3 cellular contexts compared by ENCODE assay signal in genomic region chr11:78711732-78712131, GRCh38.
TF ChIP-seq lines count a peak whose summit lies in the region.

No MANE protein-coding gene starts in this region.

TF ChIP-seq in A549, 52 proteins besides CTCF, POLR2A, EP300 and RAD21:
- TF ChIP-seq HOXA7 (CRISPR knock-in tag; IDR thresholded peaks at IDR 0.05) (no peak), MAFK (IDR thresholded peaks at IDR 0.05; ENCODE audit: partially characterized antibody) (peak; percentile 95)

TF ChIP-seq in IMR-90, 13 proteins besides CTCF, POLR2A, EP300 and RAD21:
- TF ChIP-seq FOS (IDR thresholded peaks at IDR 0.05; ENCODE audit: low read depth, low read length), result no peak
- TF ChIP-seq CEBPB (IDR thresholded peaks at IDR 0.05; ENCODE audit: low read depth, low read length), result no peak
- no peak for TF ChIP-seq CHD1 (IDR thresholded peaks at IDR 0.05; ENCODE audit: low read depth, low read length)
- TF ChIP-seq USF2 (IDR thresholded peaks at IDR 0.05; ENCODE audit: low read depth, low read length), result no peak
- TF ChIP-seq MXI1 (IDR thresholded peaks at IDR 0.05; ENCODE audit: borderline replicate concordance, low read depth, low read length), result no peak
- TF ChIP-seq ELK1 (IDR thresholded peaks at IDR 0.05; ENCODE audit: borderline replicate concordance, low read depth, low read length), result no peak
- TF ChIP-seq RCOR1 (IDR thresholded peaks at IDR 0.05; ENCODE audit: insufficient replicate concordance, low read length), result no peak
- peak; percentile 97 for TF ChIP-seq MAFK (IDR thresholded peaks at IDR 0.05; ENCODE audit: low read depth, low read length)

TF ChIP-seq in H1, 55 proteins besides CTCF, POLR2A, EP300 and RAD21:
- TF ChIP-seq EGR1 (IDR thresholded peaks at IDR 0.05; ENCODE audit: borderline replicate concordance, low read depth, low read length) (no peak), MAFK (IDR thresholded peaks at IDR 0.05; ENCODE audit: low read depth, low read length) (peak; percentile 82)
